2 cellular contexts compared by ENCODE assay signal in the genomic region with DNA sequence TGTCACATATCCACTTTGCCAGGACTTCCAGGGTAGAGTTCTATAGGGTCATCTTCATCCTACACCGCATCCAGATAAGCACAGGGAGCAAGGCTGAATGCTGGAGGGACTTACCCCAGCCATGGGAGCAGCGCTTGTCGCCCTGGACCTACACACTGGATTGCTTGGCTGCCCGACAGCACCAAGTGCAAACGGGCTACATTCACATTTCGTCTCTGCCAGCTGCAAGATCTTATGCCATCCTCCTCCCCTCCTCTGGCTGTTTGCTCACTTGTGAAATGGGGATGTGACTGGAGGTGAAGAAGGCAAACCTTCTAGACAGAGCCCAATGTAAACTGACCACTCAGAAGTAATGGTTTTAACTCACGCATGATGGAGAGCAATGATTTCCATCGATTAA.
TF ChIP-seq lines count a peak whose summit lies in the region.

No MANE protein-coding gene starts in this region.

TF ChIP-seq in A549, 52 proteins besides CTCF, POLR2A, EP300 and RAD21 (continued from another document):
- TF ChIP-seq CBX2 (IDR thresholded peaks at IDR 0.05; ENCODE audit: borderline replicate concordance, low read depth) (no peak), RFX5 (IDR thresholded peaks at IDR 0.05) (no peak), BCL3 (IDR thresholded peaks at IDR 0.05) (no peak), KDM5A (IDR thresholded peaks at IDR 0.05) (no peak), MYC (IDR thresholded peaks at IDR 0.05; ENCODE audit: borderline replicate concordance, low read length) (no peak), CBX8 (IDR thresholded peaks at IDR 0.05) (no peak)

TF ChIP-seq in HepG2, 621 proteins besides CTCF, POLR2A, EP300 and RAD21 (continued from another document):
- TF ChIP-seq, protein P1, sequence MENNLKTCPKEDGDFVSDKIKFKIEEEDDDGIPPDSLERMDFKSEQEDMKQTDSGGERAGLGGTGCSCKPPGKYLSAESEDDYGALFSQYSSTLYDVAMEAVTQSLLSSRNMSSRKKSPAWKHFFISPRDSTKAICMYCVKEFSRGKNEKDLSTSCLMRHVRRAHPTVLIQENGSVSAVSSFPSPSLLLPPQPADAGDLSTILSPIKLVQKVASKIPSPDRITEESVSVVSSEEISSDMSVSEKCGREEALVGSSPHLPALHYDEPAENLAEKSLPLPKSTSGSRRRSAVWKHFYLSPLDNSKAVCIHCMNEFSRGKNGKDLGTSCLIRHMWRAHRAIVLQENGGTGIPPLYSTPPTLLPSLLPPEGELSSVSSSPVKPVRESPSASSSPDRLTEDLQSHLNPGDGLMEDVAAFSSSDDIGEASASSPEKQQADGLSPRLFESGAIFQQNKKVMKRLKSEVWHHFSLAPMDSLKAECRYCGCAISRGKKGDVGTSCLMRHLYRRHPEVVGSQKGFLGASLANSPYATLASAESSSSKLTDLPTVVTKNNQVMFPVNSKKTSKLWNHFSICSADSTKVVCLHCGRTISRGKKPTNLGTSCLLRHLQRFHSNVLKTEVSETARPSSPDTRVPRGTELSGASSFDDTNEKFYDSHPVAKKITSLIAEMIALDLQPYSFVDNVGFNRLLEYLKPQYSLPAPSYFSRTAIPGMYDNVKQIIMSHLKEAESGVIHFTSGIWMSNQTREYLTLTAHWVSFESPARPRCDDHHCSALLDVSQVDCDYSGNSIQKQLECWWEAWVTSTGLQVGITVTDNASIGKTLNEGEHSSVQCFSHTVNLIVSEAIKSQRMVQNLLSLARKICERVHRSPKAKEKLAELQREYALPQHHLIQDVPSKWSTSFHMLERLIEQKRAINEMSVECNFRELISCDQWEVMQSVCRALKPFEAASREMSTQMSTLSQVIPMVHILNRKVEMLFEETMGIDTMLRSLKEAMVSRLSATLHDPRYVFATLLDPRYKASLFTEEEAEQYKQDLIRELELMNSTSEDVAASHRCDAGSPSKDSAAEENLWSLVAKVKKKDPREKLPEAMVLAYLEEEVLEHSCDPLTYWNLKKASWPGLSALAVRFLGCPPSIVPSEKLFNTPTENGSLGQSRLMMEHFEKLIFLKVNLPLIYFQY (CRISPR knock-in tag; IDR thresholded peaks at IDR 0.05; ENCODE audit: borderline replicate concordance), result no peak
- TF ChIP-seq ZNF7 (CRISPR knock-in tag; IDR thresholded peaks at IDR 0.05), result 0 out of 2 replicates have a peak, but pooled peaks have one; percentile 47
- TF ChIP-seq, protein P2, sequence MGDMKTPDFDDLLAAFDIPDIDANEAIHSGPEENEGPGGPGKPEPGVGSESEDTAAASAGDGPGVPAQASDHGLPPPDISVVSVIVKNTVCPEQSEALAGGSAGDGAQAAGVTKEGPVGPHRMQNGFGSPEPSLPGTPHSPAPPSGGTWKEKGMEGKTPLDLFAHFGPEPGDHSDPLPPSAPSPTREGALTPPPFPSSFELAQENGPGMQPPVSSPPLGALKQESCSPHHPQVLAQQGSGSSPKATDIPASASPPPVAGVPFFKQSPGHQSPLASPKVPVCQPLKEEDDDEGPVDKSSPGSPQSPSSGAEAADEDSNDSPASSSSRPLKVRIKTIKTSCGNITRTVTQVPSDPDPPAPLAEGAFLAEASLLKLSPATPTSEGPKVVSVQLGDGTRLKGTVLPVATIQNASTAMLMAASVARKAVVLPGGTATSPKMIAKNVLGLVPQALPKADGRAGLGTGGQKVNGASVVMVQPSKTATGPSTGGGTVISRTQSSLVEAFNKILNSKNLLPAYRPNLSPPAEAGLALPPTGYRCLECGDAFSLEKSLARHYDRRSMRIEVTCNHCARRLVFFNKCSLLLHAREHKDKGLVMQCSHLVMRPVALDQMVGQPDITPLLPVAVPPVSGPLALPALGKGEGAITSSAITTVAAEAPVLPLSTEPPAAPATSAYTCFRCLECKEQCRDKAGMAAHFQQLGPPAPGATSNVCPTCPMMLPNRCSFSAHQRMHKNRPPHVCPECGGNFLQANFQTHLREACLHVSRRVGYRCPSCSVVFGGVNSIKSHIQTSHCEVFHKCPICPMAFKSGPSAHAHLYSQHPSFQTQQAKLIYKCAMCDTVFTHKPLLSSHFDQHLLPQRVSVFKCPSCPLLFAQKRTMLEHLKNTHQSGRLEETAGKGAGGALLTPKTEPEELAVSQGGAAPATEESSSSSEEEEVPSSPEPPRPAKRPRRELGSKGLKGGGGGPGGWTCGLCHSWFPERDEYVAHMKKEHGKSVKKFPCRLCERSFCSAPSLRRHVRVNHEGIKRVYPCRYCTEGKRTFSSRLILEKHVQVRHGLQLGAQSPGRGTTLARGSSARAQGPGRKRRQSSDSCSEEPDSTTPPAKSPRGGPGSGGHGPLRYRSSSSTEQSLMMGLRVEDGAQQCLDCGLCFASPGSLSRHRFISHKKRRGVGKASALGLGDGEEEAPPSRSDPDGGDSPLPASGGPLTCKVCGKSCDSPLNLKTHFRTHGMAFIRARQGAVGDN (CRISPR knock-in tag; IDR thresholded peaks at IDR 0.05), result peak; percentile 25; the same call in 1 of the 2 replicates
